14 cellular contexts compared by ENCODE assay signal in genomic region chr11:131664811-131665210, GRCh38.
"Had no signal": no experiment of that assay in that cellular context is flagged by ENCODE, and none has a peak within 500 bp of the region (broad histone marks: within the 10 kb centered on the region; RNA-seq: fewer than 3 reads in every experiment).

No MANE protein-coding gene starts in this region.

- ATAC-seq: activated CD8-positive, alpha-beta T cell treated with anti-CD3 and anti-CD28 coated beads, Interleukin-2, amount 10 ng/mL, durations not matched to agents 7 days and 5 days; activated T-cell treated with anti-CD3 and anti-CD28 coated beads, Interleukin-2, amount 50 U/mL, for 72 hours; body of pancreas; heart right ventricle; stimulated activated effector memory CD8-positive, alpha-beta T cell treated with anti-CD3 and anti-CD28 coated beads, Interleukin-12 subunit alpha, Interleukin-12 subunit beta, amount 100 ng/mL, for 72 hours had no signal

- DNase-seq: activated CD4-positive, alpha-beta T cell treated with anti-CD3 and anti-CD28 coated beads, Interleukin-2, amount 10 ng/mL, durations not matched to agents 24 days and 14 days; activated CD4-positive, CD25-positive, alpha-beta regulatory T cell; activated CD8-positive, alpha-beta memory T cell treated with anti-CD3 and anti-CD28 coated beads, Interleukin-2, amount 50 U/mL, for 48 hours; activated CD8-positive, alpha-beta T cell treated with anti-CD3 and anti-CD28 coated beads, Interleukin-2, amount 10 ng/mL, durations not matched to agents 7 days and 5 days; activated gamma-delta T cell treated with Interleukin-2 at 50 U/mL for 16 hours; activated T-cell treated with anti-CD3 and anti-CD28 coated beads, Interleukin-2, amount 50 U/mL, for 72 hours; amniotic stem cell; body of pancreas; cortex of kidney; effector CD8-positive, alpha-beta T cell; foreskin fibroblast; heart right ventricle; left ventricle myocardium inferior had no signal
